10 cellular contexts compared by ENCODE assay signal in genomic region chr16:57146735-57147134, GRCh38. TPM values are rescaled to one million over a fixed set of nuclear protein-coding genes. Genes with fewer than 3 reads are reported as not detected.
DNase-seq lines count a peak whose midpoint lies in the region; ATAC-seq and TF ChIP-seq lines count a peak whose summit lies in the region.
"Had no signal": no experiment of that assay in that cellular context is flagged by ENCODE, and none has a peak within 500 bp of the region (broad histone marks: within the 10 kb centered on the region; RNA-seq: fewer than 3 reads in every experiment).

No MANE protein-coding gene starts in this region.

- H2AFZ ChIP-seq in PC-9, result no peak overlapping the region

- H3K9me3 Mint-ChIP-seq in activated CD4-positive, alpha-beta T cell treated with anti-CD3 and anti-CD28 coated beads, Interleukin-2, amount 10 ng/mL, durations not matched to agents 7 days and 5 days, result no peaks in the 10 kb centered on the region

- H3K36me3 ChIP-seq in PC-9 (ENCODE audit: low read depth), result no peaks in the 10 kb centered on the region

- no peak for DNase-seq in activated CD4-positive, alpha-beta T cell treated with anti-CD3 and anti-CD28 coated beads, Interleukin-2, amount 10 ng/mL, durations not matched to agents 7 days and 5 days
- DNase-seq in activated CD4-positive, alpha-beta T cell treated with anti-CD3 and anti-CD28 coated beads for 1 hour, result no peak
- DNase-seq in PC-9, result no peak
- no peak for DNase-seq in epithelial cell of proximal tubule (ENCODE audit: low read depth)
- DNase-seq in NCI-H1092 (lab: John Stamatoyannopoulos, UW), result no peak
- DNase-seq in activated T-cell treated with anti-CD3 and anti-CD28 coated beads, Interleukin-2, amount 50 U/mL, for 48 hours, result no peak
- DNase-seq: NCI-H524 treated with DMSO at 0.1 percent for 48 hours had no signal

- H3K27ac Mint-ChIP-seq in activated CD4-positive, alpha-beta T cell treated with anti-CD3 and anti-CD28 coated beads, Interleukin-2, amount 10 ng/mL, durations not matched to agents 7 days and 5 days, result peak overlapping the region; percentile 13
- H3K27ac Mint-ChIP-seq: B cell had no signal

- intact Hi-C loops in PC-9 (cut with micrococcal nuclease; ENCODE audit: unreplicated experiment), result no loop called here

- no peaks in the 10 kb centered on the region for H3K9me2 ChIP-seq in PC-9 (ENCODE audit: insufficient read depth)

- POLR2A ChIA-PET in activated CD4-positive, alpha-beta T cell treated with anti-CD3 and anti-CD28 coated beads, Interleukin-2, amount 10 ng/mL, durations not matched to agents 7 days and 5 days (lab: Charles Lee), result no interaction called here
- POLR2A ChIA-PET in PC-9 (lab: Charles Lee; ENCODE audit: unreplicated experiment), result no interaction called here

- no peaks in the 10 kb centered on the region for H3K27me3 ChIP-seq in PC-9 (ENCODE audit: insufficient read depth, low read depth)

- peak; percentile 43 for TF ChIP-seq CTCF in PC-9 (conservative IDR thresholded peaks at IDR 0.05)
- peak; percentile 27 for TF ChIP-seq CTCF in epithelial cell of proximal tubule (conservative IDR thresholded peaks at IDR 0.05; ENCODE audit: low read depth, low read length)

- no peaks in the 10 kb centered on the region for H3K79me2 ChIP-seq in PC-9 (ENCODE audit: low read depth)

- no peak overlapping the region for H3K4me2 ChIP-seq in PC-9

- no peak overlapping the region for H3K4me3 Mint-ChIP-seq in activated CD4-positive, alpha-beta T cell treated with anti-CD3 and anti-CD28 coated beads, Interleukin-2, amount 10 ng/mL, durations not matched to agents 7 days and 5 days
- H3K4me3 Mint-ChIP-seq: B cell had no signal

- ATAC-seq in GM21825 (IDR thresholded peaks at IDR 0.05; ENCODE audit: unreplicated experiment), result no peak

- CTCF ChIA-PET in activated CD4-positive, alpha-beta T cell treated with anti-CD3 and anti-CD28 coated beads, Interleukin-2, amount 10 ng/mL, durations not matched to agents 7 days and 5 days (lab: Charles Lee), result no interaction called here
- CTCF ChIA-PET in PC-9 (lab: Charles Lee), result no interaction called here

- no TSS peak for BruUV-seq in PC-9 (replicated peaks; lab: Mats Ljungman, UMichigan)

- H3F3A ChIP-seq in PC-9 (ENCODE audit: insufficient read depth, low read depth), result peaks cover 3% of the 10 kb centered on the region; the same call in 1 of the 2 replicates

- H3K4me1 Mint-ChIP-seq in activated CD4-positive, alpha-beta T cell treated with anti-CD3 and anti-CD28 coated beads, Interleukin-2, amount 10 ng/mL, durations not matched to agents 7 days and 5 days, result peaks cover 29% of the 10 kb centered on the region

- no peak overlapping the region for H3K4me3 ChIP-seq in PC-9
- H3K4me3 ChIP-seq in epithelial cell of proximal tubule (ENCODE audit: low read depth, low read length), result no peak overlapping the region
- H3K4me3 ChIP-seq in skin epidermis, result no peak overlapping the region

- no peaks in the 10 kb centered on the region for H3K9me3 ChIP-seq in PC-9 (ENCODE audit: insufficient read depth, low read depth)

- H3K27ac ChIP-seq in PC-9 (no peak overlapping the region), skin epidermis (peak overlapping the region in 17 of 21 experiments; percentile 4 to 88 (median 70))

- H4K20me1 ChIP-seq in PC-9 (ENCODE audit: insufficient read depth), result no peaks in the 10 kb centered on the region

- H3K36me3 Mint-ChIP-seq in activated CD4-positive, alpha-beta T cell treated with anti-CD3 and anti-CD28 coated beads, Interleukin-2, amount 10 ng/mL, durations not matched to agents 7 days and 5 days (ENCODE audit: low read depth), result peaks cover 2% of the 10 kb centered on the region

- H3K4me1 ChIP-seq in PC-9 (replicated peaks; ENCODE audit: insufficient read depth), result no peaks in the 10 kb centered on the region

- H3K27me3 Mint-ChIP-seq in activated CD4-positive, alpha-beta T cell treated with anti-CD3 and anti-CD28 coated beads, Interleukin-2, amount 10 ng/mL, durations not matched to agents 7 days and 5 days, result no peaks in the 10 kb centered on the region
- H3K27me3 Mint-ChIP-seq: B cell had no signal

RNA-seq across cellular contexts. Expression of gene PSME3IP1, which starts 39.1 kb away (rescaled TPM):
- total RNA-seq in activated CD4-positive, alpha-beta T cell treated with anti-CD3 and anti-CD28 coated beads, Interleukin-2, amount 10 ng/mL, durations not matched to agents 7 days and 5 days, result 100 to 1,000 TPM; 115 to 137 TPM
- 92.4 and 121 TPM in 2 replicates for total RNA-seq in PC-9 (2021)
- 79.4 and 105 TPM in 2 replicates for total RNA-seq in epithelial cell of proximal tubule

RNA-seq across cellular contexts. Expression of gene RSPRY1, which starts 39.4 kb away (rescaled TPM):
- 10 to 100 TPM; 32.2 to 34.2 TPM for total RNA-seq in activated CD4-positive, alpha-beta T cell treated with anti-CD3 and anti-CD28 coated beads, Interleukin-2, amount 10 ng/mL, durations not matched to agents 7 days and 5 days
- total RNA-seq in PC-9 (2021) (26.2 and 26.3 TPM in 2 replicates), epithelial cell of proximal tubule (28.6 and 46.5 TPM in 2 replicates)

RNA-seq across cellular contexts. Expression of gene CPNE2, which starts 54.4 kb away (rescaled TPM):
- 1 to 10 TPM; 3.1 to 3.6 TPM for total RNA-seq in activated CD4-positive, alpha-beta T cell treated with anti-CD3 and anti-CD28 coated beads, Interleukin-2, amount 10 ng/mL, durations not matched to agents 7 days and 5 days
- total RNA-seq in PC-9 (2021), result 34.7 and 35.2 TPM in 2 replicates
- total RNA-seq in epithelial cell of proximal tubule, result 44.9 and 50.2 TPM in 2 replicates
